ENCODE assay signal across 22 cellular contexts in the genomic region with DNA sequence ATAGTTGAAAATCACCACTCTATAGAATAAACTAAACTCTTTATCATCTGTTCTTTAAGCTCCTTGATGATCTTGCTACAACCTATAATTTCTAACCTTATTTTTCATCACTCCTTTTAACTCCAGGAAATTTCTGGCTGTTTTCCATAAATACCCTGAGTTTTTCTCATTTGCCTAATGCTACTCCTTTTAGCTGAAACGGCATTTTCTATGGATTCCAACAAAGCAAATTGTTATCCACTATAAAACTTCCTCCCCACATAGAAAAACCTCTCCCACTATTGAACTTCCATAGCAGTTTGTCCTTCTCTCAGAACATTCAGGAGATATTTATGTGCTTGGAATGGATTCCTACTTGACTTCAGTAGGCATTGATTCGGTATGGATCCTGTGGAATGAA.
"Had no signal": no experiment of that assay in that cellular context is flagged by ENCODE, and none has a peak within 500 bp of the region (broad histone marks: within the 10 kb centered on the region; RNA-seq: fewer than 3 reads in every experiment).

No MANE protein-coding gene starts in this region.

- DNase-seq: dermis blood vessel endothelial cell; dorsolateral prefrontal cortex; effector CD4-positive, alpha-beta T cell; effector memory CD4-positive, alpha-beta T cell; foreskin keratinocyte; heart left ventricle; hippocampal formation; left cardiac atrium; left lung; left ventricle myocardium superior; lower lobe of right lung; mesenchymal stem cell; mucosa of descending colon; naive B cell had no signal

- H3K4me3 ChIP-seq: coronary artery, dorsolateral prefrontal cortex, esophagus muscularis mucosa, gastroesophageal sphincter, heart left ventricle, left lung, lower lobe of right lung, mucosa of descending colon had no signal

- H3K36me3 ChIP-seq: esophagus muscularis mucosa, gastroesophageal sphincter, heart left ventricle, left lung, lower lobe of right lung had no signal

- FAIRE-seq: colon, endothelial cell of umbilical vein, frontal cortex, islet of Langerhans, keratinocyte had no signal

- H3K27ac ChIP-seq: coronary artery, dorsolateral prefrontal cortex, esophagus muscularis mucosa, foreskin keratinocyte, gastroesophageal sphincter, heart left ventricle, left lung, lower lobe of right lung had no signal

- ATAC-seq: foreskin keratinocyte, gastroesophageal sphincter, heart left ventricle, left cardiac atrium, left lung, left ventricle myocardium superior, lower lobe of right lung, mucosa of descending colon had no signal

- H3K9me3 ChIP-seq: esophagus muscularis mucosa, gastroesophageal sphincter, heart left ventricle, left lung, lower lobe of right lung, mucosa of descending colon had no signal

- H3K4me1 ChIP-seq: esophagus muscularis mucosa, foreskin keratinocyte, gastroesophageal sphincter, heart left ventricle, left lung, lower lobe of right lung had no signal

- H3K27me3 ChIP-seq: dorsolateral prefrontal cortex, esophagus muscularis mucosa, gastroesophageal sphincter, heart left ventricle, left lung had no signal
